Comparison of ENCODE assay signal across 1 cellular context in the genomic region with DNA sequence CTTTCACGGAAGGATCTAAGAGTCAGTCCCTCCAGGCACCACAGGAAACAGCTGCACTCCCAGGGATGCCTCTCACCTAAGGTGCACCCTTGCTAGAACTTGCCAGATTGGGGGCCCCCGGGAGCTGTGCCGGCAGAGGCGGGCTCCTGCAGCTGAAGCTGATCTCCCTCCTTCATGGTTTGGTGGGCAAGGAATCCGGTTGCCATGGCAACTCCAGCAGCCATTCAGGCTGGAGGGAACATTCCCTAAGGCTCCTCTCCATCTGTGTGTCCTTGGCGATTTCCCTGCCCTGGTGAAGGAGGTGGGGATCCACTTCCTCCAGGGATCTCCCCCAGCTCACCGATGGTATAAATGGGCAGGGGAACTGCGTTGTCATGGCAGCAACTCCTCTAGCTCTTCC.
TF ChIP-seq lines count a peak whose summit lies in the region.

No MANE protein-coding gene starts in this region.

TF ChIP-seq in SK-N-SH, 30 proteins besides CTCF, POLR2A, EP300 and RAD21 (continued from another document):
- TF ChIP-seq, protein P1, sequence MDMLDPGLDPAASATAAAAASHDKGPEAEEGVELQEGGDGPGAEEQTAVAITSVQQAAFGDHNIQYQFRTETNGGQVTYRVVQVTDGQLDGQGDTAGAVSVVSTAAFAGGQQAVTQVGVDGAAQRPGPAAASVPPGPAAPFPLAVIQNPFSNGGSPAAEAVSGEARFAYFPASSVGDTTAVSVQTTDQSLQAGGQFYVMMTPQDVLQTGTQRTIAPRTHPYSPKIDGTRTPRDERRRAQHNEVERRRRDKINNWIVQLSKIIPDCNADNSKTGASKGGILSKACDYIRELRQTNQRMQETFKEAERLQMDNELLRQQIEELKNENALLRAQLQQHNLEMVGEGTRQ (IDR thresholded peaks at IDR 0.05; ENCODE audit: borderline replicate concordance, low read depth, low read length), result no peak
- TF ChIP-seq, protein P2, sequence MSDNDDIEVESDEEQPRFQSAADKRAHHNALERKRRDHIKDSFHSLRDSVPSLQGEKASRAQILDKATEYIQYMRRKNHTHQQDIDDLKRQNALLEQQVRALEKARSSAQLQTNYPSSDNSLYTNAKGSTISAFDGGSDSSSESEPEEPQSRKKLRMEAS (IDR thresholded peaks at IDR 0.05; ENCODE audit: low read depth), result no peak
- TF ChIP-seq EZH2phosphoT487 (IDR thresholded peaks at IDR 0.05; ENCODE audit: borderline replicate concordance, low read depth) (no peak), YY1 (IDR thresholded peaks at IDR 0.05; ENCODE audit: low read depth) (no peak), ELF1 (IDR thresholded peaks at IDR 0.05) (no peak), RCOR1 (IDR thresholded peaks at IDR 0.05; ENCODE audit: low read length) (no peak)
